13 cellular contexts compared by ENCODE assay signal in genomic region chr20:23047001-23047737, GRCh38. TPM values are rescaled to one million over a fixed set of nuclear protein-coding genes. Genes with fewer than 3 reads are reported as not detected.
DNase-seq lines count a peak whose midpoint lies in the region; ATAC-seq, FAIRE-seq and TF ChIP-seq lines count a peak whose summit lies in the region.
"Had no signal": no experiment of that assay in that cellular context is flagged by ENCODE, and none has a peak within 500 bp of the region (broad histone marks: within the 10 kb centered on the region; RNA-seq: fewer than 3 reads in every experiment).

No MANE protein-coding gene starts in this region.

- H3K4me3 ChIP-seq in HUES64 (ENCODE audit: low read length): 0 out of 2 replicates have a peak overlapping the region, but pooled peaks have one; percentile 71
- peak overlapping the region; percentile 63 for H3K4me3 ChIP-seq in bronchial epithelial cell (ENCODE audit: low read depth, low read length)
- peak overlapping the region; percentile 39 to 51 (median 40) for H3K4me3 ChIP-seq in right lobe of liver
- H3K4me3 ChIP-seq in skeletal muscle tissue (ENCODE audit: low read length in 3 of 3): peak overlapping the region; percentile 77 to 93 (median 86)

- peaks cover 89% of the 10 kb centered on the region for H3K27me3 ChIP-seq in HUES64 (ENCODE audit: insufficient read depth, low read length)
- H3K27me3 ChIP-seq in bronchial epithelial cell (ENCODE audit: control insufficient read depth, insufficient read depth, low read length): no peaks in the 10 kb centered on the region
- peaks cover 0 to 11% of the 10 kb centered on the region in 2 donors for H3K27me3 ChIP-seq in right lobe of liver
- no peaks in the 10 kb centered on the region for H3K27me3 ChIP-seq in skeletal muscle tissue (ENCODE audit: control insufficient read depth in 3 of 3, insufficient read depth in 3 of 3, low read length in 3 of 3)

- no peak overlapping the region for H3K9ac ChIP-seq in HUES64 (ENCODE audit: low read depth, low read length)
- peak overlapping the region; percentile 51 to 99 (median 91) for H3K9ac ChIP-seq in skeletal muscle tissue (ENCODE audit: low read depth in 1 of 3, low read length in 3 of 3)

- no peak for FAIRE-seq in bronchial epithelial cell (lab: Jason Lieb, UNC)
- FAIRE-seq: small intestine, TTC549 had no signal

- no peak for ATAC-seq in right lobe of liver
- no peak for ATAC-seq in GM19023 (IDR thresholded peaks at IDR 0.05; ENCODE audit: unreplicated experiment)
- ATAC-seq in SK-N-SH treated with all-trans-retinoic acid at 6 μM for 48 hours: no peak

- TF ChIP-seq CTCF in bronchial epithelial cell (IDR thresholded peaks at IDR 0.05; ENCODE audit: insufficient read depth, low read length, severe bottlenecking) (no peak), right lobe of liver (IDR thresholded peaks at IDR 0.05) (no peak)

- no peak for TF ChIP-seq POLR2A in right lobe of liver (IDR thresholded peaks at IDR 0.05)

- intact Hi-C loops in right lobe of liver (cut with DNase I): no loop called here

- WGBS in HUES64: 81% methylated on average over 12 of the region's 13 CpGs
- whole genome bisulfite sequencing in right lobe of liver (ENCODE audit: insufficient coverage, low coverage, low lambda C conversion rate, missing lambda C conversion rate): 40% methylated on average over 10 of the region's 13 CpGs

- H3K27ac ChIP-seq in HUES64 (ENCODE audit: low read depth, low read length) (no peak overlapping the region), right lobe of liver (no peak overlapping the region), skeletal muscle tissue (ENCODE audit: low read depth, low read length) (peak overlapping the region; percentile 26)

- peaks cover 18% of the 10 kb centered on the region for H3K4me1 ChIP-seq in HUES64 (ENCODE audit: insufficient read depth, low read length)
- H3K4me1 ChIP-seq in right lobe of liver: peaks cover 0 to 20% (median 0%) of the 10 kb centered on the region in 4 donors
- H3K4me1 ChIP-seq in skeletal muscle tissue (ENCODE audit: control insufficient read depth in 3 of 3, insufficient read depth in 3 of 3, low read length in 3 of 3): peaks cover 45 to 64% (median 60%) of the 10 kb centered on the region in 3 donors

- DNase-seq in bronchial epithelial cell (ENCODE audit: low read depth) (peak; percentile 66), right lobe of liver (no peak), superior temporal gyrus (ENCODE audit: extremely low spot score) (no peak), amniotic stem cell (lab: John Stamatoyannopoulos, UW) (no peak)
- DNase-seq: activated T-cell treated with anti-CD3 and anti-CD28 coated beads for 4 hours; CD4-positive, CD25-positive, alpha-beta regulatory T cell; small intestine had no signal

- H3K36me3 ChIP-seq in HUES64 (ENCODE audit: insufficient read depth, low read length): no peaks in the 10 kb centered on the region
- peaks cover 9% of the 10 kb centered on the region for H3K36me3 ChIP-seq in bronchial epithelial cell (ENCODE audit: control insufficient read depth, insufficient read depth, low read length)
- no peaks in the 10 kb centered on the region for H3K36me3 ChIP-seq in right lobe of liver
- peaks cover 0 to 4% (median 0%) of the 10 kb centered on the region in 3 donors for H3K36me3 ChIP-seq in skeletal muscle tissue (ENCODE audit: control insufficient read depth in 3 of 3, insufficient read depth in 3 of 3, low read length in 3 of 3)

- H3K9me3 ChIP-seq in HUES64 (ENCODE audit: insufficient read depth, low read depth, low read length) (no peaks in the 10 kb centered on the region), right lobe of liver (no peaks in the 10 kb centered on the region), skeletal muscle tissue (ENCODE audit: control insufficient read depth in 3 of 3, low read length in 3 of 3) (no peaks in the 10 kb centered on the region)

TF ChIP-seq in SK-N-SH treated with all-trans-retinoic acid at 6 μM for 48 hours, 23 proteins besides CTCF, POLR2A, EP300 and RAD21:
- no peak for TF ChIP-seq TCF4 (CRISPR knock-in tag; IDR thresholded peaks at IDR 0.05; ENCODE audit: borderline replicate concordance)
- TF ChIP-seq ZNF565 (CRISPR knock-in tag; conservative IDR thresholded peaks at IDR 0.05; ENCODE audit: low read depth): no peak
- TF ChIP-seq CSDC2 (CRISPR knock-in tag; IDR thresholded peaks at IDR 0.05): no peak
- TF ChIP-seq ZC3H10 (CRISPR knock-in tag; IDR thresholded peaks at IDR 0.05): no peak
- TF ChIP-seq SNAI2 (CRISPR knock-in tag; IDR thresholded peaks at IDR 0.05): no peak
- TF ChIP-seq ZFP3 (CRISPR knock-in tag; IDR thresholded peaks at IDR 0.05): no peak
TF ChIP-seq in SK-N-SH treated with all-trans-retinoic acid at 6 μM for 48 hours: peak in this region for 0.

RNA-seq across cellular contexts. Expression of gene THBD, which starts 2.3 kb away (rescaled TPM):
- 0.55 TPM for polyA plus RNA-seq in HUES64 (2013, experiment 1 of 2)
- 0.70 TPM for polyA plus RNA-seq in HUES64 (2013, experiment 2 of 2)
- total RNA-seq in bronchial epithelial cell: 12.6 and 21.4 TPM in 2 replicates
- total RNA-seq in right lobe of liver: 10 to 100 TPM in 2 of 6 experiments, 1 to 10 TPM in 4; 1.4 to 15.6 (median 4.9) TPM
- 6.8 TPM for total RNA-seq in skeletal muscle tissue
- total RNA-seq: CD4-positive, CD25-positive, alpha-beta regulatory T cell; OCI-LY7 had no signal
- polyA plus RNA-seq: CD4-positive, CD25-positive, alpha-beta regulatory T cell had no signal

RNA-seq across cellular contexts. Expression of gene SSTR4, which starts 12.1 kb away (rescaled TPM):
- polyA plus RNA-seq in HUES64 (2013, experiment 1 of 2): not detected
- not detected for polyA plus RNA-seq in HUES64 (2013, experiment 2 of 2)
- total RNA-seq in bronchial epithelial cell (not detected in 2 replicates), right lobe of liver (not detected), skeletal muscle tissue (not detected)
- total RNA-seq: CD4-positive, CD25-positive, alpha-beta regulatory T cell; OCI-LY7 had no signal
- polyA plus RNA-seq: CD4-positive, CD25-positive, alpha-beta regulatory T cell had no signal

RNA-seq across cellular contexts. Expression of gene CD93, which starts 39.0 kb away (rescaled TPM):
- polyA plus RNA-seq in HUES64 (2013, experiment 1 of 2): 0.05 TPM
- polyA plus RNA-seq in HUES64 (2013, experiment 2 of 2): 0.06 TPM
- total RNA-seq in bronchial epithelial cell (under 0.01 and 0.13 TPM in 2 replicates), right lobe of liver (10 to 100 TPM in 2 of 6 experiments, 1 to 10 TPM in 4; 3.9 to 21.5 (median 9.2) TPM), skeletal muscle tissue (76.7 TPM)
- total RNA-seq: OCI-LY7 had no signal
